ENCODE assay signal across 9 cellular contexts in the genomic region with DNA sequence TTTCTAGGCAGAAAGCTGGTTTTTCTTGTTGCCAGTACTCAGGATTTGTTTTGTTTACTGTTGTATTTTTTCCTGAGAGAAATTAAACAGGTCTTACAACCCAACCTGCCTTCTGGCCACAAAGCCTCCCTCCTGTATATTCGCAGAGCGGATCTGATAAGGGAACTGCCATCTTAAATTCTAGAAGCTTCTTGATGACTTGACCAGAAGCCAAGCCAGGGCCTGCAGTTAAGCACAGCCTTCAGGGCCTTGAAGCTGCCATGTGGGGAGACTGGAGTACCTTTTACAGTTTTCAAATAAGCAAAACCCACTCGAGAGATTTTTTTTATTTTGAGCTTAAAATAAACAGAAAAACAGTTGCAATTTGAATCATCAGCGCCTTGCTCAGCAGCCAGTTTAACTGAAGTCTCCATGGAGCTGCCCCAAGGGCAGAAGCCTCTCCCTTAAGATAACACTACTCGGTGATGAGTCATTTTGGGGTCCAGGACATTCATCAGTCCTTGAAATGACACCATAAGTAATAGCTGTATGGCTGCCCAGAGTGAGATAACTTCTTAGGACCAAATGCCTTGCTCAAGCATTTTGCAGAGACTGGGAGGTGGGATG. TPM values are rescaled to one million over a fixed set of nuclear protein-coding genes. Genes with fewer than 3 reads are reported as not detected.
DNase-seq lines count a peak whose midpoint lies in the region; ATAC-seq and TF ChIP-seq lines count a peak whose summit lies in the region.
"Had no signal": no experiment of that assay in that cellular context is flagged by ENCODE, and none has a peak within 500 bp of the region (broad histone marks: within the 10 kb centered on the region; RNA-seq: fewer than 3 reads in every experiment).

No MANE protein-coding gene starts in this region.

- no peaks in the 10 kb centered on the region for H3K9me3 Mint-ChIP-seq in activated naive CD4-positive, alpha-beta T cell treated with anti-CD3 and anti-CD28 coated beads for 36 hours
- H3K9me3 Mint-ChIP-seq: activated B cell treated with CpG ODN at 0.5 μM for 24 hours had no signal

- H3K27me3 Mint-ChIP-seq in activated naive CD4-positive, alpha-beta T cell treated with anti-CD3 and anti-CD28 coated beads for 36 hours (ENCODE audit: low read depth): no peaks in the 10 kb centered on the region
- H3K27me3 Mint-ChIP-seq: activated B cell treated with CpG ODN at 0.5 μM for 24 hours had no signal

- ATAC-seq in GM21381 (IDR thresholded peaks at IDR 0.05; ENCODE audit: unreplicated experiment) (peak; percentile 69), HG03565 (IDR thresholded peaks at IDR 0.05; ENCODE audit: unreplicated experiment) (peak; percentile 97)

- no peak overlapping the region for H3K27ac Mint-ChIP-seq in activated naive CD4-positive, alpha-beta T cell treated with anti-CD3 and anti-CD28 coated beads for 36 hours
- H3K27ac Mint-ChIP-seq: activated B cell treated with CpG ODN at 0.5 μM for 24 hours had no signal

- CTCF ChIA-PET in HEK293T (lab: Yijun Ruan, JAX): interaction anchor here (0.6 to 1.2 kb wide), 2 partner anchors 12 to 181 kb away, joined by 3 read pairs; no protein-coding TSS in a partner anchor
- CTCF ChIA-PET in activated naive CD4-positive, alpha-beta T cell treated with anti-CD3 and anti-CD28 coated beads for 36 hours (lab: Charles Lee): interaction anchor here (0.5 to 0.6 kb wide), 2 partner anchors 212 to 414 kb away, joined by 3 read pairs; no protein-coding TSS in a partner anchor

- POLR2A ChIA-PET in HEK293T (lab: Yijun Ruan, JAX): interaction anchor here (0.6 kb wide), 1 partner anchor 589 kb away, joined by 3 read pairs; no protein-coding TSS in a partner anchor

- H3K4me1 Mint-ChIP-seq in activated naive CD4-positive, alpha-beta T cell treated with anti-CD3 and anti-CD28 coated beads for 36 hours (ENCODE audit: low read depth): no peaks in the 10 kb centered on the region
- H3K4me1 Mint-ChIP-seq: activated B cell treated with CpG ODN at 0.5 μM for 24 hours had no signal

- H3K4me3 Mint-ChIP-seq in activated naive CD4-positive, alpha-beta T cell treated with anti-CD3 and anti-CD28 coated beads for 36 hours: no peak overlapping the region
- H3K4me3 Mint-ChIP-seq: activated B cell treated with CpG ODN at 0.5 μM for 24 hours had no signal

- H3K4me3 ChIP-seq in epithelial cell of esophagus (ENCODE audit: low read length): no peak overlapping the region

- peak; percentile 60 for DNase-seq in DMS79 (lab: John Stamatoyannopoulos, UW)
- DNase-seq in epithelial cell of esophagus (ENCODE audit: low read depth): peak; percentile 67
- no peak for DNase-seq in activated effector memory CD4-positive, alpha-beta T cell treated with anti-CD3 and anti-CD28 coated beads, Interleukin-2, amount 50 U/mL, for 16 hours
- DNase-seq in HEK293T (ENCODE audit: extremely low spot score): no peak
- no peak for DNase-seq in stimulated activated CD4-positive, alpha-beta T cell treated with anti-CD3 and anti-CD28 coated beads, Interleukin-12 subunit alpha, Interleukin-12 subunit beta, amount 100 ng/mL, for 4 hours
- DNase-seq in activated naive CD4-positive, alpha-beta T cell treated with anti-CD3 and anti-CD28 coated beads for 36 hours: no peak
- DNase-seq: activated B cell treated with CpG ODN at 0.5 μM for 24 hours had no signal

- TF ChIP-seq CTCF in epithelial cell of esophagus (IDR thresholded peaks at IDR 0.05; ENCODE audit: insufficient read depth, low read depth, low read length, missing control alignments): no peak

- H3K36me3 Mint-ChIP-seq in activated naive CD4-positive, alpha-beta T cell treated with anti-CD3 and anti-CD28 coated beads for 36 hours (ENCODE audit: low read depth): no peaks in the 10 kb centered on the region

- intact Hi-C loops in activated naive CD4-positive, alpha-beta T cell treated with anti-CD3 and anti-CD28 coated beads for 36 hours (cut with micrococcal nuclease): no loop called here

TF ChIP-seq in HEK293T, 16 proteins besides CTCF, POLR2A, EP300 and RAD21:
- TF ChIP-seq ARNT (IDR thresholded peaks at IDR 0.05) (no peak), FOXK2 (IDR thresholded peaks at IDR 0.05) (no peak), SP1 (IDR thresholded peaks at IDR 0.05) (no peak)
TF ChIP-seq in HEK293T: peak in this region for 0.

RNA-seq across cellular contexts. Expression of a gene that starts 51.5 kb away (rescaled TPM):
- total RNA-seq in activated naive CD4-positive, alpha-beta T cell treated with anti-CD3 and anti-CD28 coated beads for 36 hours: 1 to 10 TPM; 6.5 to 7.2 TPM

Comparison
In these comparisons a context has a peak if more than half of its experiments do, and no peak if none do; other contexts are left out.
1. DNase-seq: peak in DMS79 (single experiment) and epithelial cell of esophagus (single experiment); none in activated effector memory CD4-positive, alpha-beta T cell treated with anti-CD3 and anti-CD28 coated beads, Interleukin-2, amount 50 U/mL, for 16 hours (single experiment), HEK293T (single experiment), stimulated activated CD4-positive, alpha-beta T cell treated with anti-CD3 and anti-CD28 coated beads, Interleukin-12 subunit alpha, Interleukin-12 subunit beta, amount 100 ng/mL, for 4 hours (single experiment) and activated naive CD4-positive, alpha-beta T cell treated with anti-CD3 and anti-CD28 coated beads for 36 hours (single experiment).